ENCODE assay signal across 33 cellular contexts in genomic region chr14:73374218-73374617, GRCh38.
"Had no signal": no experiment of that assay in that cellular context is flagged by ENCODE, and none has a peak within 500 bp of the region (broad histone marks: within the 10 kb centered on the region; RNA-seq: fewer than 3 reads in every experiment).

No MANE protein-coding gene starts in this region.

- DNase-seq: Karpas-422, Kasumi-1, MG63, MM.1S, MV-4-11, NCI-H1048, NCI-H1092, NCI-H1092 treated with DMSO at 0.1 percent for 48 hours, NCI-H1105, NCI-H1105 treated with DMSO at 0.1 percent for 48 hours, NCI-H1417, NCI-H1417 treated with DMSO at 0.1 percent for 48 hours, NCI-H1436, NCI-H1436 treated with DMSO at 0.1 percent for 48 hours, NCI-H146, NCI-H1694, NCI-H1694 treated with DMSO at 0.1 percent for 48 hours, NCI-H187, NCI-H187 treated with DMSO at 0.1 percent for 48 hours, NCI-H1930, NCI-H2029, NCI-H2029 treated with DMSO at 0.1 percent for 48 hours, NCI-H2081, NCI-H2081 treated with DMSO at 0.1 percent for 48 hours, NCI-H2107, NCI-H2171, NCI-H2171 treated with DMSO at 0.1 percent for 48 hours, NCI-H2227 treated with DMSO at 0.1 percent for 48 hours, NCI-H226, NCI-H345, NCI-H446, NCI-H446 treated with DMSO at 0.1 percent for 48 hours, NCI-H510A had no signal
